10 cellular contexts compared by ENCODE assay signal in genomic region chr10:58237014-58237830, GRCh38. TPM values are rescaled to one million over a fixed set of nuclear protein-coding genes. Genes with fewer than 3 reads are reported as not detected.
DNase-seq lines count a peak whose midpoint lies in the region; ATAC-seq and TF ChIP-seq lines count a peak whose summit lies in the region.
"Had no signal": no experiment of that assay in that cellular context is flagged by ENCODE, and none has a peak within 500 bp of the region (broad histone marks: within the 10 kb centered on the region; RNA-seq: fewer than 3 reads in every experiment).

No MANE protein-coding gene starts in this region.

- peak overlapping the region; percentile 30; the same call in 1 of the 2 replicates for H3K9ac ChIP-seq in GM23248

- POLR2A ChIA-PET in AG04449 (lab: Yijun Ruan, JAX): interaction anchor here (1.0 kb wide), 1 partner anchor 32 kb away, joined by 6 read pairs; the partner anchor contains the start of gene CISD1

- H3K9me3 ChIP-seq in GM23248 (ENCODE audit: low read depth): no peaks in the 10 kb centered on the region
- peaks cover 0 to 9% (median 0%) of the 10 kb centered on the region in 12 donors for H3K9me3 ChIP-seq in heart left ventricle
- H3K9me3 ChIP-seq: tibial artery had no signal

- H3K27ac ChIP-seq in GM23248: peak overlapping the region; percentile 72
- H3K27ac ChIP-seq in heart left ventricle: no peak overlapping the region
- H3K27ac ChIP-seq: tibial artery had no signal

- no peaks in the 10 kb centered on the region for H3K9me2 ChIP-seq in GM23248 (ENCODE audit: insufficient read depth)

- peaks cover 24% of the 10 kb centered on the region; the same call in 1 of the 2 replicates for H3F3A ChIP-seq in GM23248 (ENCODE audit: insufficient read depth)

- ATAC-seq in activated T-helper 17 cell treated with anti-CD3 and anti-CD28 coated beads, Interleukin-2, amount 50 U/mL, for 72 hours (replicated peaks): peak; percentile 90
- ATAC-seq in HG03565 (IDR thresholded peaks at IDR 0.05; ENCODE audit: unreplicated experiment) (no peak), heart left ventricle (no peak), GM18520 (IDR thresholded peaks at IDR 0.05; ENCODE audit: unreplicated experiment) (no peak)

- H3K27ac Mint-ChIP-seq in activated T-helper 17 cell treated with anti-CD3 and anti-CD28 coated beads, Interleukin-2, amount 50 U/mL, for 72 hours: peak overlapping the region; percentile 55

- intact Hi-C loops in heart left ventricle (cut with DNase I): no loop called here

- H3K36me3 ChIP-seq in GM23248 (ENCODE audit: low read depth): no peaks in the 10 kb centered on the region
- H3K36me3 ChIP-seq in heart left ventricle: peaks cover 0 to 27% (median 16%) of the 10 kb centered on the region in 9 donors

- DNase-seq in AG04449 (ENCODE audit: low read depth, low spot score) (peak; percentile 55), GM23248 (peak; percentile 91), hepatic stellate cell (ENCODE audit: low spot score) (peak; percentile 52), heart left ventricle (no peak)
- no peak for DNase-seq in activated CD4-positive, alpha-beta T cell treated with anti-CD3 and anti-CD28 coated beads, Interleukin-2, amount 50 U/mL, for 48 hours
- DNase-seq: stimulated activated CD4-positive, alpha-beta T cell treated with anti-CD3 and anti-CD28 coated beads, Interleukin-2, amount 100 ng/mL, for 48 hours; tibial artery had no signal

- H3K36me3 Mint-ChIP-seq in activated T-helper 17 cell treated with anti-CD3 and anti-CD28 coated beads, Interleukin-2, amount 50 U/mL, for 72 hours (ENCODE audit: low read depth): peaks cover 70% of the 10 kb centered on the region

- peak overlapping the region; percentile 72 for H3K4me2 ChIP-seq in GM23248 (ENCODE audit: unreplicated experiment)

- TF ChIP-seq POLR2A in heart left ventricle (IDR thresholded peaks at IDR 0.05): no peak

- H3K27me3 ChIP-seq in GM23248 (replicated peaks; ENCODE audit: insufficient read depth) (no peaks in the 10 kb centered on the region), heart left ventricle (no peaks in the 10 kb centered on the region)
- H3K27me3 ChIP-seq: tibial artery had no signal

- in situ Hi-C loops in GM23248 (cut with MboI): no loop called here

- H3K4me3 ChIP-seq in AG04449 (ENCODE audit: low read depth, low read length): no peak overlapping the region
- H3K4me3 ChIP-seq in GM23248: peak overlapping the region; percentile 32
- H3K4me3 ChIP-seq in heart left ventricle: no peak overlapping the region
- H3K4me3 ChIP-seq: tibial artery had no signal

- no peak overlapping the region for H3K4me3 Mint-ChIP-seq in activated T-helper 17 cell treated with anti-CD3 and anti-CD28 coated beads, Interleukin-2, amount 50 U/mL, for 72 hours

- H3K9me3 Mint-ChIP-seq in activated T-helper 17 cell treated with anti-CD3 and anti-CD28 coated beads, Interleukin-2, amount 50 U/mL, for 72 hours: no peaks in the 10 kb centered on the region

- peaks cover 30% of the 10 kb centered on the region for H3K79me2 ChIP-seq in GM23248 (ENCODE audit: insufficient read depth)

- H3K4me1 Mint-ChIP-seq in activated T-helper 17 cell treated with anti-CD3 and anti-CD28 coated beads, Interleukin-2, amount 50 U/mL, for 72 hours: peaks cover 32% of the 10 kb centered on the region

- H4K20me1 ChIP-seq in GM23248 (ENCODE audit: insufficient read depth): no peaks in the 10 kb centered on the region

- H3K4me1 ChIP-seq in GM23248 (ENCODE audit: insufficient read depth) (peaks cover 42% of the 10 kb centered on the region), heart left ventricle (peaks cover 0 to 18% (median 8%) of the 10 kb centered on the region in 12 donors)
- H3K4me1 ChIP-seq: tibial artery had no signal

- WGBS in GM23248 (ENCODE audit: low coverage in 1 of 2, low lambda C conversion rate in 2 of 2, missing lambda C conversion rate in 2 of 2), 2 experiments: 33 to 34% methylated on average over 3 of the region's 3 CpGs
- WGBS in heart left ventricle, 4 donors: 93 to 96% (median 96%) methylated on average over 3 of the region's 3 CpGs

- TF ChIP-seq CTCF in AG04449 (IDR thresholded peaks at IDR 0.05; ENCODE audit: insufficient read depth, low read length, missing control alignments) (no peak), heart left ventricle (IDR thresholded peaks at IDR 0.05) (no peak)

- H3K27me3 Mint-ChIP-seq in activated T-helper 17 cell treated with anti-CD3 and anti-CD28 coated beads, Interleukin-2, amount 50 U/mL, for 72 hours: no peaks in the 10 kb centered on the region

- CTCF ChIA-PET in AG04449 (lab: Yijun Ruan, JAX): interaction anchor here (1.1 kb wide), 2 partner anchors 12 to 63 kb away, joined by 3 to 4 read pairs; no protein-coding TSS in a partner anchor

- H2AFZ ChIP-seq in GM23248: 0 out of 2 replicates have a peak overlapping the region, but pooled peaks have one; percentile 16

RNA-seq across cellular contexts. Expression of gene IPMK, which starts 30.5 kb away (rescaled TPM):
- 6.6 and 7.0 TPM in 2 replicates for total RNA-seq in GM23248 (2014; rRNA removed; shearing (Covaris generic))
- polyA plus RNA-seq in GM23248 (2016; fragmentation: Nextera tagmentation; extraction: Ambion mirVana): 3.0 and 3.6 TPM in 2 replicates
- 10 to 100 TPM; 10.6 to 26.4 TPM for total RNA-seq in activated T-helper 17 cell treated with anti-CD3 and anti-CD28 coated beads, Interleukin-2, amount 50 U/mL, for 72 hours
- total RNA-seq in heart left ventricle: 1 to 10 TPM; 1.7 to 4.2 (median 2.4) TPM
- 1 to 10 TPM in 1 of 2 donors, under 1 TPM in 1; 0.95 to 1.7 TPM for polyA plus RNA-seq in heart left ventricle

RNA-seq across cellular contexts. Expression of gene CISD1, which starts 31.7 kb away (rescaled TPM):
- 9.0 and 40.4 TPM in 2 replicates for total RNA-seq in GM23248 (2014; rRNA removed; shearing (Covaris generic))
- 97.6 and 99.7 TPM in 2 replicates for polyA plus RNA-seq in GM23248 (2016; fragmentation: Nextera tagmentation; extraction: Ambion mirVana)
- total RNA-seq in activated T-helper 17 cell treated with anti-CD3 and anti-CD28 coated beads, Interleukin-2, amount 50 U/mL, for 72 hours: 10 to 100 TPM; 39.9 to 74.0 TPM
- 100 to 1,000 TPM in 8 of 9 donors, 10 to 100 TPM in 1; 73.9 to 179 (median 155) TPM for total RNA-seq in heart left ventricle
- 10 to 100 TPM; 75.6 to 91.2 TPM for polyA plus RNA-seq in heart left ventricle

Comparison
In these comparisons a context has a peak if more than half of its experiments do, and no peak if none do; other contexts are left out.
1. DNase-seq: peak in AG04449 (single experiment), GM23248 (single experiment) and hepatic stellate cell (single experiment); none in heart left ventricle (0 of 5) and activated CD4-positive, alpha-beta T cell treated with anti-CD3 and anti-CD28 coated beads, Interleukin-2, amount 50 U/mL, for 48 hours (0 of 2).